Comparison of ENCODE assay signal across 8 cellular contexts in genomic region chr6:29516108-29516507, GRCh38. TPM values are rescaled to one million over a fixed set of nuclear protein-coding genes. Genes with fewer than 3 reads are reported as not detected.
DNase-seq lines count a peak whose midpoint lies in the region; ATAC-seq and TF ChIP-seq lines count a peak whose summit lies in the region.

No MANE protein-coding gene starts in this region.

- H2AFZ ChIP-seq in KMS-11 (ENCODE audit: low read depth) (peak overlapping the region; percentile 28; the same call in 1 of the 2 replicates), neuronal stem cell (ENCODE audit: low read length) (no peak overlapping the region)

- H3K36me3 ChIP-seq in KMS-11 (ENCODE audit: insufficient read depth) (no peaks in the 10 kb centered on the region), left lung (no peaks in the 10 kb centered on the region), neuronal stem cell (replicated peaks in 1 of 2; ENCODE audit: control insufficient read depth in 2 of 2, insufficient read depth in 2 of 2, low read length in 2 of 2) (no peaks in the 10 kb centered on the region)

- H3K9me3 ChIP-seq in left lung (no peaks in the 10 kb centered on the region), neuronal stem cell (replicated peaks in 1 of 2; ENCODE audit: control insufficient read depth in 2 of 2, insufficient read depth in 1 of 2, low read depth in 1 of 2, low read length in 2 of 2) (peaks cover 0 to 6% of the 10 kb centered on the region in 2 donors)

- H3K9ac ChIP-seq in KMS-11 (no peak overlapping the region), neuronal stem cell (ENCODE audit: low read depth, low read length, poor library complexity) (no peak overlapping the region)

- no peak overlapping the region for H3K23ac ChIP-seq in neuronal stem cell (ENCODE audit: low read depth, low read length, poor library complexity)

- POLR2A ChIA-PET in activated CD8-positive, alpha-beta T cell treated with anti-CD3 and anti-CD28 coated beads, Interleukin-2, amount 10 ng/mL, durations not matched to agents 7 days and 5 days (lab: Charles Lee) = no interaction called here

- H3K4me1 ChIP-seq in KMS-11 (ENCODE audit: low read depth, poor library complexity, severe bottlenecking) (peaks cover 32% of the 10 kb centered on the region), left lung (no peaks in the 10 kb centered on the region), neuronal stem cell (ENCODE audit: control insufficient read depth in 2 of 2, insufficient read depth in 1 of 2, low read depth in 1 of 2, low read length in 2 of 2) (peaks cover 0 to 1% of the 10 kb centered on the region in 2 donors)

- H4K20me1 ChIP-seq in KMS-11 (ENCODE audit: insufficient read depth) = no peaks in the 10 kb centered on the region

- WGBS in neuronal stem cell (ENCODE audit: extremely low coverage in 2 of 2, insufficient read length in 2 of 2, insufficient replicate concordance in 1 of 2), 2 donors = no CpG with 5 or more reads among the region's 6 CpGs

- H3K4ac ChIP-seq in neuronal stem cell (ENCODE audit: low read length) = no peak overlapping the region

- H3K27ac ChIP-seq in KMS-11 = peak overlapping the region; percentile 56
- no peak overlapping the region for H3K27ac ChIP-seq in left lung
- no peak overlapping the region for H3K27ac ChIP-seq in neuronal stem cell (replicated peaks; ENCODE audit: low read length)

- peaks cover 8% of the 10 kb centered on the region for H3K27me3 Mint-ChIP-seq in activated CD8-positive, alpha-beta T cell treated with anti-CD3 and anti-CD28 coated beads, Interleukin-2, amount 10 ng/mL, durations not matched to agents 7 days and 5 days (ENCODE audit: low read depth)

- H3K4me3 Mint-ChIP-seq in activated CD8-positive, alpha-beta T cell treated with anti-CD3 and anti-CD28 coated beads, Interleukin-2, amount 10 ng/mL, durations not matched to agents 7 days and 5 days = no peak overlapping the region

- no peaks in the 10 kb centered on the region for H3K9me3 Mint-ChIP-seq in activated CD8-positive, alpha-beta T cell treated with anti-CD3 and anti-CD28 coated beads, Interleukin-2, amount 10 ng/mL, durations not matched to agents 7 days and 5 days (ENCODE audit: insufficient read depth)

- H2BK12ac ChIP-seq in neuronal stem cell (ENCODE audit: low read length) = no peak overlapping the region

- peak; percentile 71 for DNase-seq in DMS53 (lab: John Stamatoyannopoulos, UW)
- DNase-seq in activated CD8-positive, alpha-beta T cell treated with anti-CD3 and anti-CD28 coated beads, Interleukin-2, amount 10 ng/mL, durations not matched to agents 7 days and 5 days = peak; percentile 32
- DNase-seq in left lung = no peak
- no peak for DNase-seq in neuronal stem cell (ENCODE audit: low spot score)
- no peak for DNase-seq in KG1 (lab: John Stamatoyannopoulos, UW)
- DNase-seq in SK-N-DZ (ENCODE audit: low spot score) = no peak
- no peak for DNase-seq in erythroblast (lab: John Stamatoyannopoulos, UW)

- H2BK15ac ChIP-seq in neuronal stem cell (ENCODE audit: low read length) = no peak overlapping the region

- TF ChIP-seq POLR2A in erythroblast (IDR thresholded peaks at IDR 0.05; ENCODE audit: low read length) = no peak

- peak overlapping the region; percentile 51 for H3K4me2 ChIP-seq in KMS-11
- no peak overlapping the region for H3K4me2 ChIP-seq in neuronal stem cell (ENCODE audit: insufficient read depth, low read length, poor library complexity, severe bottlenecking)

- H3K27me3 ChIP-seq in KMS-11 (ENCODE audit: insufficient read depth, low read depth) = no peaks in the 10 kb centered on the region
- no peaks in the 10 kb centered on the region for H3K27me3 ChIP-seq in left lung
- peaks cover 0 to 6% (median 0%) of the 10 kb centered on the region in 3 experiments for H3K27me3 ChIP-seq in neuronal stem cell (ENCODE audit: control insufficient read depth in 3 of 3, insufficient read depth in 3 of 3, low read depth in 1 of 3, low read length in 3 of 3)

- intact Hi-C loops in left lung (cut with DNase I) = no loop called here

- H2BK120ac ChIP-seq in neuronal stem cell (ENCODE audit: low read depth, low read length) = no peak overlapping the region

- no peak overlapping the region for H3K27ac Mint-ChIP-seq in activated CD8-positive, alpha-beta T cell treated with anti-CD3 and anti-CD28 coated beads, Interleukin-2, amount 10 ng/mL, durations not matched to agents 7 days and 5 days

- no peaks in the 10 kb centered on the region for H3K79me1 ChIP-seq in neuronal stem cell (ENCODE audit: low read depth, low read length)

- no peak overlapping the region for H4K91ac ChIP-seq in neuronal stem cell (ENCODE audit: low read depth, low read length, poor library complexity)

- no peak overlapping the region for H2BK5ac ChIP-seq in neuronal stem cell (ENCODE audit: low read length)

- H3K18ac ChIP-seq in neuronal stem cell (ENCODE audit: low read length) = no peak overlapping the region

- CTCF ChIA-PET in activated CD8-positive, alpha-beta T cell treated with anti-CD3 and anti-CD28 coated beads, Interleukin-2, amount 10 ng/mL, durations not matched to agents 7 days and 5 days (lab: Charles Lee) = no interaction called here

- ATAC-seq in activated CD8-positive, alpha-beta T cell treated with anti-CD3 and anti-CD28 coated beads, Interleukin-2, amount 10 ng/mL, durations not matched to agents 7 days and 5 days = peak; percentile 83
- peak; percentile 78 for ATAC-seq in left lung

- H3K4me1 Mint-ChIP-seq in activated CD8-positive, alpha-beta T cell treated with anti-CD3 and anti-CD28 coated beads, Interleukin-2, amount 10 ng/mL, durations not matched to agents 7 days and 5 days (ENCODE audit: low read depth) = peaks cover 9% of the 10 kb centered on the region

- H4K8ac ChIP-seq in neuronal stem cell (ENCODE audit: low read depth, low read length) = no peak overlapping the region

- no peaks in the 10 kb centered on the region for H3K79me2 ChIP-seq in KMS-11 (ENCODE audit: insufficient read depth, low read depth)

- H3K14ac ChIP-seq in neuronal stem cell (ENCODE audit: low read length) = no peak overlapping the region

- H3K4me3 ChIP-seq in KMS-11 (IDR thresholded peaks at IDR 0.05; ENCODE audit: insufficient read depth, low read depth, low read length) (no peak overlapping the region), left lung (no peak overlapping the region), neuronal stem cell (ENCODE audit: low read length in 2 of 2) (no peak overlapping the region)

- no peaks in the 10 kb centered on the region for H3K36me3 Mint-ChIP-seq in activated CD8-positive, alpha-beta T cell treated with anti-CD3 and anti-CD28 coated beads, Interleukin-2, amount 10 ng/mL, durations not matched to agents 7 days and 5 days (ENCODE audit: low read depth)

- TF ChIP-seq CTCF in KMS-11 (conservative IDR thresholded peaks at IDR 0.05; ENCODE audit: low read depth, low read length) = no peak
- no peak for TF ChIP-seq CTCF in left lung (IDR thresholded peaks at IDR 0.05)

- no peak overlapping the region for H2AK5ac ChIP-seq in neuronal stem cell (ENCODE audit: low read depth, low read length)

RNA-seq across cellular contexts. Expression of gene MAS1L, which starts 28.4 kb away (rescaled TPM):
- not detected for total RNA-seq in activated CD8-positive, alpha-beta T cell treated with anti-CD3 and anti-CD28 coated beads, Interleukin-2, amount 10 ng/mL, durations not matched to agents 7 days and 5 days
- total RNA-seq in left lung = not detected
- polyA plus RNA-seq in neuronal stem cell (2013, experiment 1 of 2) = not detected
- polyA plus RNA-seq in neuronal stem cell (2013, experiment 2 of 2) = not detected
- not detected in 2 replicates for polyA plus RNA-seq in SK-N-DZ (2014; cell fraction: cytosol; rRNA removed)
- not detected in 2 replicates for polyA plus RNA-seq in SK-N-DZ (2014; cell fraction: nucleus; rRNA removed)

RNA-seq across cellular contexts. Expression of gene UBD, which starts 43.4 kb away (rescaled TPM):
- not detected for total RNA-seq in activated CD8-positive, alpha-beta T cell treated with anti-CD3 and anti-CD28 coated beads, Interleukin-2, amount 10 ng/mL, durations not matched to agents 7 days and 5 days
- total RNA-seq in left lung = 1 to 10 TPM; 2.6 to 2.7 TPM
- polyA plus RNA-seq in neuronal stem cell (2013, experiment 1 of 2) = 0.06 TPM
- 0.06 TPM for polyA plus RNA-seq in neuronal stem cell (2013, experiment 2 of 2)
- not detected in 2 replicates for polyA plus RNA-seq in SK-N-DZ (2014; cell fraction: cytosol; rRNA removed)
- 0.77 TPM in 1 of 2 replicates, not detected in the other for polyA plus RNA-seq in SK-N-DZ (2014; cell fraction: nucleus; rRNA removed)

RNA-seq across cellular contexts. Expression of gene OR2H1, which starts 59.2 kb away (rescaled TPM):
- not detected for total RNA-seq in activated CD8-positive, alpha-beta T cell treated with anti-CD3 and anti-CD28 coated beads, Interleukin-2, amount 10 ng/mL, durations not matched to agents 7 days and 5 days
- total RNA-seq in left lung = not detected
- polyA plus RNA-seq in neuronal stem cell (2013, experiment 1 of 2) = 0.03 TPM
- polyA plus RNA-seq in neuronal stem cell (2013, experiment 2 of 2) = 0.01 TPM
- not detected in 2 replicates for polyA plus RNA-seq in SK-N-DZ (2014; cell fraction: cytosol; rRNA removed)
- not detected in 2 replicates for polyA plus RNA-seq in SK-N-DZ (2014; cell fraction: nucleus; rRNA removed)

RNA-seq across cellular contexts. Expression of gene OR11A1, which starts 59.2 kb away (rescaled TPM):
- total RNA-seq in activated CD8-positive, alpha-beta T cell treated with anti-CD3 and anti-CD28 coated beads, Interleukin-2, amount 10 ng/mL, durations not matched to agents 7 days and 5 days = not detected
- not detected for total RNA-seq in left lung
- polyA plus RNA-seq in neuronal stem cell (2013, experiment 1 of 2) = not detected
- not detected for polyA plus RNA-seq in neuronal stem cell (2013, experiment 2 of 2)
- polyA plus RNA-seq in SK-N-DZ (2014; cell fraction: cytosol; rRNA removed) = not detected in 2 replicates
- not detected in 2 replicates for polyA plus RNA-seq in SK-N-DZ (2014; cell fraction: nucleus; rRNA removed)

Comparison
In these comparisons a context has a peak if more than half of its experiments do, and no peak if none do; other contexts are left out.
1. DNase-seq: peak in DMS53 (single experiment) and activated CD8-positive, alpha-beta T cell treated with anti-CD3 and anti-CD28 coated beads, Interleukin-2, amount 10 ng/mL, durations not matched to agents 7 days and 5 days (single experiment); none in left lung (0 of 2), neuronal stem cell (single experiment), KG1 (single experiment), SK-N-DZ (single experiment) and erythroblast (0 of 2).